Comparison of ENCODE assay signal across 19 cellular contexts in the genomic region with DNA sequence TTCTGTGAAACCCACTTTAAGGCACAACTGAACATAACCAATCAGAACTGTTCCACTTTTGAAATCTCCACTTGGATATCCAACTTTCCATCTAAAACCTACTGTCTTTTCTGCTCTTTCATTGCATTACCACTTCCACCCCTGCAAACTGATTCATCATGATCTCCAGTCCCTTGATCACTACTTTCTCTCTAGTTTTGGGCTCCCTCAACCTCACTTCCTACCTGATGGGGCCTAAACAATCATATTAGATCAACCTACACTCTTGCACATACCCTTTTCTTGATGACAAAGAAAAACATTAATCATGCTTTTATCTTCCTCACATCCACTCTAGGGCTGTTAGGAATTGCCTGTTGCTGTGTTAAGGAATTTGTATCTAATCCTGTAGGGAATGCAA.
DNase-seq lines count a peak whose midpoint lies in the region; ATAC-seq and TF ChIP-seq lines count a peak whose summit lies in the region.
"Had no signal": no experiment of that assay in that cellular context is flagged by ENCODE, and none has a peak within 500 bp of the region (broad histone marks: within the 10 kb centered on the region; RNA-seq: fewer than 3 reads in every experiment).

No MANE protein-coding gene starts in this region.

- no peak for ATAC-seq in WTC11
- ATAC-seq: K562, PC-3 had no signal

- peaks cover 8% of the 10 kb centered on the region for H3K36me3 Mint-ChIP-seq in activated T-cell treated with anti-CD3 and anti-CD28 coated beads, Interleukin-2, amount 50 U/mL, for 24 hours (ENCODE audit: low read depth)
- H3K36me3 Mint-ChIP-seq in WTC11: peaks cover 4% of the 10 kb centered on the region
- peaks cover 11% of the 10 kb centered on the region for H3K36me3 Mint-ChIP-seq in nephron progenitor cell (ENCODE audit: low read depth)
- no peaks in the 10 kb centered on the region for H3K36me3 Mint-ChIP-seq in osteocyte (ENCODE audit: unreplicated experiment)
- H3K36me3 Mint-ChIP-seq: CD4-positive, CD25-positive, alpha-beta regulatory T cell had no signal

- H3K27me3 Mint-ChIP-seq in activated T-cell treated with anti-CD3 and anti-CD28 coated beads, Interleukin-2, amount 50 U/mL, for 24 hours: no peaks in the 10 kb centered on the region
- H3K27me3 Mint-ChIP-seq in WTC11 (ENCODE audit: low read depth): no peaks in the 10 kb centered on the region
- peaks cover 5% of the 10 kb centered on the region for H3K27me3 Mint-ChIP-seq in nephron progenitor cell (ENCODE audit: low read depth, poor library complexity)
- no peaks in the 10 kb centered on the region for H3K27me3 Mint-ChIP-seq in osteocyte (ENCODE audit: unreplicated experiment)
- H3K27me3 Mint-ChIP-seq: CD4-positive, CD25-positive, alpha-beta regulatory T cell had no signal

- no peak for DNase-seq in activated T-cell treated with anti-CD3 and anti-CD28 coated beads, Interleukin-2, amount 50 U/mL, for 24 hours
- no peak for DNase-seq in activated T-cell treated with anti-CD3 and anti-CD28 coated beads, Interleukin-2, amount 50 U/mL, for 48 hours
- DNase-seq in EH (ENCODE audit: low read depth): peak; percentile 16
- no peak for DNase-seq in WTC11 (ENCODE audit: low spot score)
- DNase-seq in nephron progenitor cell: no peak
- DNase-seq in osteocyte (ENCODE audit: extremely low spot score, unreplicated experiment): no peak
- no peak for DNase-seq in NCI-H82 (lab: John Stamatoyannopoulos, UW)
- no peak for DNase-seq in KG1 (lab: John Stamatoyannopoulos, UW)
- DNase-seq: BE2C; Caco-2; CD4-positive, CD25-positive, alpha-beta regulatory T cell; NCI-H1105; NCI-H2081 treated with DMSO at 0.1 percent for 48 hours; NCI-H510A; NCI-H748 treated with DMSO at 0.1 percent for 48 hours; PC-3; RPMI8226; SHP77 treated with DMSO at 0.1 percent for 48 hours had no signal

- no peaks in the 10 kb centered on the region for H3K9me3 Mint-ChIP-seq in activated T-cell treated with anti-CD3 and anti-CD28 coated beads, Interleukin-2, amount 50 U/mL, for 24 hours
- H3K9me3 Mint-ChIP-seq in WTC11: peaks cover 3% of the 10 kb centered on the region; the same call in 1 of the 2 replicates
- H3K9me3 Mint-ChIP-seq in nephron progenitor cell: peaks cover 7% of the 10 kb centered on the region
- H3K9me3 Mint-ChIP-seq in osteocyte (ENCODE audit: unreplicated experiment): no peaks in the 10 kb centered on the region
- H3K9me3 Mint-ChIP-seq: CD4-positive, CD25-positive, alpha-beta regulatory T cell had no signal

- TF ChIP-seq CTCF in WTC11 (IDR thresholded peaks at IDR 0.05) (no peak), nephron progenitor cell (IDR thresholded peaks at IDR 0.05) (no peak), osteocyte (IDR thresholded peaks at IDR 0.05) (no peak)

- H3K4me3 Mint-ChIP-seq in activated T-cell treated with anti-CD3 and anti-CD28 coated beads, Interleukin-2, amount 50 U/mL, for 24 hours: no peak overlapping the region
- no peak overlapping the region for H3K4me3 Mint-ChIP-seq in WTC11
- H3K4me3 Mint-ChIP-seq in nephron progenitor cell: no peak overlapping the region
- H3K4me3 Mint-ChIP-seq in osteocyte (ENCODE audit: unreplicated experiment): no peak overlapping the region
- H3K4me3 Mint-ChIP-seq: CD4-positive, CD25-positive, alpha-beta regulatory T cell had no signal

- POLR2A ChIA-PET in WTC11 (lab: Charles Lee): no interaction called here

- H3K27ac Mint-ChIP-seq in activated T-cell treated with anti-CD3 and anti-CD28 coated beads, Interleukin-2, amount 50 U/mL, for 24 hours: peak overlapping the region; percentile 0
- peak overlapping the region; percentile 0; the same call in 1 of the 2 replicates for H3K27ac Mint-ChIP-seq in WTC11
- H3K27ac Mint-ChIP-seq in nephron progenitor cell: peak overlapping the region; percentile 7
- no peak overlapping the region for H3K27ac Mint-ChIP-seq in osteocyte (ENCODE audit: unreplicated experiment)

- peaks cover 18% of the 10 kb centered on the region for H3K4me1 Mint-ChIP-seq in activated T-cell treated with anti-CD3 and anti-CD28 coated beads, Interleukin-2, amount 50 U/mL, for 24 hours (ENCODE audit: low read depth)
- H3K4me1 Mint-ChIP-seq in WTC11 (peaks cover 11% of the 10 kb centered on the region), nephron progenitor cell (peaks cover 24% of the 10 kb centered on the region), osteocyte (ENCODE audit: unreplicated experiment) (peaks cover 10% of the 10 kb centered on the region)

- CTCF ChIA-PET in WTC11 (lab: Charles Lee): no interaction called here

TF ChIP-seq in WTC11, 78 proteins besides CTCF, POLR2A, EP300 and RAD21:
- TF ChIP-seq, protein P1, sequence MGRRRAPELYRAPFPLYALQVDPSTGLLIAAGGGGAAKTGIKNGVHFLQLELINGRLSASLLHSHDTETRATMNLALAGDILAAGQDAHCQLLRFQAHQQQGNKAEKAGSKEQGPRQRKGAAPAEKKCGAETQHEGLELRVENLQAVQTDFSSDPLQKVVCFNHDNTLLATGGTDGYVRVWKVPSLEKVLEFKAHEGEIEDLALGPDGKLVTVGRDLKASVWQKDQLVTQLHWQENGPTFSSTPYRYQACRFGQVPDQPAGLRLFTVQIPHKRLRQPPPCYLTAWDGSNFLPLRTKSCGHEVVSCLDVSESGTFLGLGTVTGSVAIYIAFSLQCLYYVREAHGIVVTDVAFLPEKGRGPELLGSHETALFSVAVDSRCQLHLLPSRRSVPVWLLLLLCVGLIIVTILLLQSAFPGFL (CRISPR knock-in tag; IDR thresholded peaks at IDR 0.05; ENCODE audit: borderline replicate concordance): no peak
- no peak for TF ChIP-seq HMGA2 (CRISPR knock-in tag; IDR thresholded peaks at IDR 0.05)
- TF ChIP-seq NFE2L1 (CRISPR knock-in tag; IDR thresholded peaks at IDR 0.05): no peak
- TF ChIP-seq, protein P2, sequence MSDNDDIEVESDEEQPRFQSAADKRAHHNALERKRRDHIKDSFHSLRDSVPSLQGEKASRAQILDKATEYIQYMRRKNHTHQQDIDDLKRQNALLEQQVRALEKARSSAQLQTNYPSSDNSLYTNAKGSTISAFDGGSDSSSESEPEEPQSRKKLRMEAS (CRISPR knock-in tag; IDR thresholded peaks at IDR 0.05): no peak
- TF ChIP-seq ZBTB21 (CRISPR knock-in tag; IDR thresholded peaks at IDR 0.05; ENCODE audit: borderline replicate concordance): no peak
